ENCODE assay signal across 8 cellular contexts in genomic region chr20:38806855-38807655, GRCh38. TPM values are rescaled to one million over a fixed set of nuclear protein-coding genes. Genes with fewer than 3 reads are reported as not detected.
DNase-seq lines count a peak whose midpoint lies in the region; ATAC-seq and TF ChIP-seq lines count a peak whose summit lies in the region.

No MANE protein-coding gene starts in this region.

- H3K27me3 ChIP-seq in heart right ventricle, result peaks cover 10 to 46% (median 28%) of the 10 kb centered on the region in 7 donors
- H3K27me3 ChIP-seq in ectodermal cell (ENCODE audit: control insufficient read depth, insufficient read depth, low read length, poor library complexity, severe bottlenecking), result peaks cover 34% of the 10 kb centered on the region

- peaks cover 0 to 8% (median 0%) of the 10 kb centered on the region in 9 donors for H3K36me3 ChIP-seq in heart right ventricle
- H3K36me3 ChIP-seq in ectodermal cell (ENCODE audit: control insufficient read depth, insufficient read depth, low read length), result no peaks in the 10 kb centered on the region

- H3K9me3 ChIP-seq in heart right ventricle, result no peaks in the 10 kb centered on the region
- H3K9me3 ChIP-seq in ectodermal cell (ENCODE audit: control insufficient read depth, low read length), result no peaks in the 10 kb centered on the region

- intact Hi-C loops in heart right ventricle (cut with DNase I), result loop anchor here in 4 of 10 donors (5.0 to 10.0 kb wide), 4 partner anchors 68 to 88 kb away; no protein-coding TSS in a partner anchor
- intact Hi-C loops in cardiac septum (cut with DNase I), result loop anchor here (5.0 kb wide), 1 partner anchor 85 kb away; no protein-coding TSS in a partner anchor

- TF ChIP-seq CTCF in heart right ventricle (IDR thresholded peaks at IDR 0.05) (no peak), foreskin fibroblast (IDR thresholded peaks at IDR 0.05; ENCODE audit: low read depth, low read length) (no peak)

- ATAC-seq in heart right ventricle (peak in 1 of 8 donors; percentile 6), HG02884 (IDR thresholded peaks at IDR 0.05; ENCODE audit: unreplicated experiment) (no peak)

- DNase-seq in heart right ventricle (no peak), cardiac septum (ENCODE audit: low spot score) (no peak), T-helper 9 cell (peak; percentile 42), occipital lobe (lab: John Stamatoyannopoulos, UW) (peak; percentile 64), NCI-H2196 (lab: John Stamatoyannopoulos, UW; ENCODE audit: unreplicated experiment) (no peak), foreskin fibroblast (no peak)

- H3K4me1 ChIP-seq in heart right ventricle (peaks cover 4 to 89% (median 55%) of the 10 kb centered on the region in 9 donors), ectodermal cell (ENCODE audit: control insufficient read depth, insufficient read depth, low read length) (peaks cover 28% of the 10 kb centered on the region)

- H3K27ac ChIP-seq in heart right ventricle (peak overlapping the region in 9 of 10 donors; percentile 79 to 93 (median 87)), ectodermal cell (ENCODE audit: insufficient read depth, low read depth, low read length, poor library complexity, severe bottlenecking) (no peak overlapping the region)

- WGBS in heart right ventricle, 2 donors, result 12 to 14% methylated on average over 32 of the region's 32 CpGs
- WGBS in ectodermal cell, 2 experiments, result 16% methylated on average over 32 of the region's 32 CpGs

- H3K4me3 ChIP-seq in heart right ventricle (peak overlapping the region; percentile 65 to 84 (median 80)), ectodermal cell (ENCODE audit: insufficient read depth, low read depth, low read length) (peak overlapping the region; percentile 59), foreskin fibroblast (ENCODE audit: low read depth in 1 of 2, low read length in 2 of 2) (no peak overlapping the region)

RNA-seq across cellular contexts. Expression of gene PPP1R16B, which starts 1.6 kb away (rescaled TPM):
- 10 to 100 TPM in 2 of 10 donors, 1 to 10 TPM in 8; 2.7 to 13.8 (median 6.6) TPM for total RNA-seq in heart right ventricle
- 1 to 10 TPM; 2.5 to 5.4 TPM for polyA plus RNA-seq in heart right ventricle
- total RNA-seq in cardiac septum, result 1.7 TPM
- 1.5 TPM for polyA plus RNA-seq in ectodermal cell (2013, experiment 1 of 4)
- polyA plus RNA-seq in ectodermal cell (2013, experiment 2 of 4), result 1.8 TPM
- 1.2 TPM for polyA plus RNA-seq in ectodermal cell (2013, experiment 3 of 4)
- 1.2 TPM for polyA plus RNA-seq in ectodermal cell (2013, experiment 4 of 4)
- 12.9 TPM for total RNA-seq in occipital lobe

RNA-seq across cellular contexts. Expression of gene ACTR5, which starts 58.8 kb away (rescaled TPM):
- total RNA-seq in heart right ventricle (1 to 10 TPM; 1.5 to 4.1 (median 2.8) TPM), cardiac septum (3.0 TPM), occipital lobe (10.1 TPM)
- 1 to 10 TPM; 4.0 to 5.4 TPM for polyA plus RNA-seq in heart right ventricle
- polyA plus RNA-seq in ectodermal cell (2013, experiment 1 of 4), result 13.0 TPM
- polyA plus RNA-seq in ectodermal cell (2013, experiment 2 of 4), result 12.5 TPM
- 10.1 TPM for polyA plus RNA-seq in ectodermal cell (2013, experiment 3 of 4)
- polyA plus RNA-seq in ectodermal cell (2013, experiment 4 of 4), result 11.8 TPM

Comparison
In these comparisons a context has a peak if more than half of its experiments do, and no peak if none do; other contexts are left out.
1. DNase-seq: peak in T-helper 9 cell (single experiment) and occipital lobe (single experiment); none in heart right ventricle (0 of 2), cardiac septum (single experiment), NCI-H2196 (single experiment) and foreskin fibroblast (0 of 2).
2. H3K4me3 ChIP-seq: peak in heart right ventricle (10 of 10) and ectodermal cell (single experiment); none in foreskin fibroblast (0 of 2).